9 cellular contexts compared by ENCODE assay signal in the genomic region with DNA sequence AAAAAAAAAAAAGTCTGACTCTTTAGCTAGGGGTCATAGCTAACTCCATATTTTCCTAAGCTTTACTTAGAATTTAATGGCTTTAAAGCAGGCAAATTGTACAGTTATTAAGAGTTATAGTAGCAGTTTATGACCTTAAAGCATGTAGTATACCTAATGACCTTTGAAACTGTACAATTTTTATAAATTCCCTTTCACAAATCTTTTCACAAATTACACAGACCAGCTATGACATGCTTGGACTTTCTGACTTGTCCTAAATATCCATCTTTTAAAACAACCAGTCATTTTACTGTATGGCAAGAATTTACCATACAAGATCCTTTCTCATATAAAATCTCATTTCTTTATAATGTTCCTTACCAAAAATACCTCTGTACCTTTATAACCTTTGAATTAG.
"Had no signal": no experiment of that assay in that cellular context is flagged by ENCODE, and none has a peak within 500 bp of the region (broad histone marks: within the 10 kb centered on the region; RNA-seq: fewer than 3 reads in every experiment).

No MANE protein-coding gene starts in this region.

- H3K9ac ChIP-seq: KMS-11 had no signal

- ATAC-seq: HepG2, K562 had no signal

- DNase-seq: IMR-90, Karpas-422, KBM-7, KG1 had no signal

- H3K27ac ChIP-seq: HL-60, KMS-11 had no signal

- FAIRE-seq: HepG2, HTR-8/SVneo, K562 had no signal

- H3K4me3 ChIP-seq: K562 had no signal

- H3K4me2 ChIP-seq: KMS-11 had no signal
